Comparison of ENCODE assay signal across 27 cellular contexts in genomic region chr17:15081008-15081407, GRCh38.
"Had no signal": no experiment of that assay in that cellular context is flagged by ENCODE, and none has a peak within 500 bp of the region (broad histone marks: within the 10 kb centered on the region; RNA-seq: fewer than 3 reads in every experiment).

No MANE protein-coding gene starts in this region.

- H3K36me3 ChIP-seq: gastroesophageal sphincter, heart left ventricle, lower lobe of right lung, neutrophil, prostate gland, right atrium auricular region, suprapubic skin, transverse colon, upper lobe of right lung, uterus had no signal

- H3K27ac Mint-ChIP-seq: naive thymus-derived CD8-positive, alpha-beta T cell; stimulated activated naive CD8-positive, alpha-beta T cell treated with anti-CD3 and anti-CD28 coated beads, Interleukin-15, amount 100 ng/mL, for 72 hours had no signal

- H3K4me1 Mint-ChIP-seq: naive thymus-derived CD8-positive, alpha-beta T cell; stimulated activated naive CD8-positive, alpha-beta T cell treated with anti-CD3 and anti-CD28 coated beads, Interleukin-15, amount 100 ng/mL, for 72 hours had no signal

- H3K4me3 Mint-ChIP-seq: naive thymus-derived CD8-positive, alpha-beta T cell; stimulated activated naive CD8-positive, alpha-beta T cell treated with anti-CD3 and anti-CD28 coated beads, Interleukin-15, amount 100 ng/mL, for 72 hours had no signal

- H3K4me1 ChIP-seq: foreskin keratinocyte, gastroesophageal sphincter, lower lobe of right lung, prostate gland, suprapubic skin, transverse colon, upper lobe of right lung, uterus had no signal

- H3K27me3 ChIP-seq: heart left ventricle, right atrium auricular region, upper lobe of right lung, uterus had no signal

- H3K4me2 ChIP-seq: smooth muscle cell had no signal

- H3K9me3 ChIP-seq: gastroesophageal sphincter, lower lobe of right lung, neutrophil, prostate gland, right atrium auricular region, suprapubic skin, transverse colon, upper lobe of right lung, uterus had no signal

- H3K27ac ChIP-seq: epithelial cell of prostate, foreskin keratinocyte, gastroesophageal sphincter, heart left ventricle, lower lobe of right lung, neutrophil, prostate gland, right atrium auricular region, suprapubic skin, transverse colon, upper lobe of right lung, uterus had no signal

- DNase-seq: cortex of kidney; effector CD4-positive, alpha-beta T cell; foreskin keratinocyte; heart left ventricle; hippocampal formation; left ventricle myocardium superior; lower lobe of right lung; naive thymus-derived CD8-positive, alpha-beta T cell; stimulated activated CD4-positive, alpha-beta T cell treated with anti-CD3 and anti-CD28 coated beads, Interleukin-12 subunit alpha, Interleukin-12 subunit beta, amount 100 ng/mL, for 4 hours; stimulated activated CD4-positive, alpha-beta T cell treated with anti-CD3 and anti-CD28 coated beads, Interleukin-1b, Interleukin-23, amount 100 ng/mL, for 48 hours; stimulated activated CD4-positive, alpha-beta T cell treated with anti-CD3 and anti-CD28 coated beads, Interleukin-4, amount 100 ng/mL, for 1 hour; stimulated activated CD8-positive, alpha-beta memory T cell treated with anti-CD3 and anti-CD28 coated beads, Interleukin-4, amount 100 ng/mL, for 48 hours; stimulated activated naive CD4-positive, alpha-beta T cell; stimulated activated naive CD8-positive, alpha-beta T cell treated with anti-CD3 and anti-CD28 coated beads, Interleukin-15, amount 100 ng/mL, for 72 hours; transverse colon; upper lobe of right lung; uterus had no signal

- H3K36me3 Mint-ChIP-seq: naive thymus-derived CD8-positive, alpha-beta T cell had no signal

- H3K4me3 ChIP-seq: gastroesophageal sphincter, heart left ventricle, lower lobe of right lung, prostate gland, right atrium auricular region, smooth muscle cell, suprapubic skin, transverse colon, upper lobe of right lung, uterus had no signal

- ATAC-seq: esophagus mucosa; foreskin keratinocyte; gastroesophageal sphincter; heart left ventricle; left ventricle myocardium superior; lower lobe of right lung; naive thymus-derived CD8-positive, alpha-beta T cell; sciatic nerve; stimulated activated naive CD8-positive, alpha-beta T cell treated with anti-CD3 and anti-CD28 coated beads, Interleukin-15, amount 100 ng/mL, for 72 hours; upper lobe of right lung had no signal

- FAIRE-seq: keratinocyte had no signal

- H3K9me3 Mint-ChIP-seq: naive thymus-derived CD8-positive, alpha-beta T cell; stimulated activated naive CD8-positive, alpha-beta T cell treated with anti-CD3 and anti-CD28 coated beads, Interleukin-15, amount 100 ng/mL, for 72 hours had no signal
